Comparison of ENCODE assay signal across 20 cellular contexts in genomic region chr2:151855111-151855510, GRCh38. TPM values are rescaled to one million over a fixed set of nuclear protein-coding genes. Genes with fewer than 3 reads are reported as not detected.
DNase-seq lines count a peak whose midpoint lies in the region; ATAC-seq, FAIRE-seq and TF ChIP-seq lines count a peak whose summit lies in the region.
"Had no signal": no experiment of that assay in that cellular context is flagged by ENCODE, and none has a peak within 500 bp of the region (broad histone marks: within the 10 kb centered on the region; RNA-seq: fewer than 3 reads in every experiment).

No MANE protein-coding gene starts in this region.

- no peaks in the 10 kb centered on the region for H3K9me3 Mint-ChIP-seq in activated B cell treated with CpG ODN at 0.5 μM for 24 hours
- H3K9me3 Mint-ChIP-seq: CD8-positive, alpha-beta T cell; T-helper 1 cell treated with Interleukin-12 subunit alpha and Interleukin-12 subunit beta and Interleukin-4 antibody, amounts not matched to agents 30 μg/mL and 1 μg/mL, for 36 hours had no signal

- CTCF ChIA-PET in activated B cell treated with CpG ODN at 0.5 μM for 24 hours (lab: Charles Lee) = no interaction called here

- H3K27me3 Mint-ChIP-seq in activated B cell treated with CpG ODN at 0.5 μM for 24 hours = no peaks in the 10 kb centered on the region

- POLR2A ChIA-PET in activated B cell treated with CpG ODN at 0.5 μM for 24 hours (lab: Charles Lee) = interaction anchor here (0.7 to 1.1 kb wide), 3 partner anchors 14 to 84 kb away, joined by 3 to 6 read pairs (median 3); partner anchors contain the start of gene ARL5A

- DNase-seq in D721Med (ENCODE audit: insufficient read length, low spot score) (no peak), NOMO-1 treated with dmso at 0.1 percent for 144 hours (lab: John Stamatoyannopoulos, UW; ENCODE audit: unreplicated experiment) (peak; percentile 37), activated B cell treated with CpG ODN at 0.5 μM for 24 hours (no peak), GM19238 (ENCODE audit: insufficient read length, low spot score) (no peak), NCI-H1105 treated with DMSO at 0.1 percent for 48 hours (lab: John Stamatoyannopoulos, UW) (no peak)
- no peak for DNase-seq in activated CD4-positive, CD25-positive, alpha-beta regulatory T cell (lab: John Stamatoyannopoulos, UW)
- DNase-seq: CD8-positive, alpha-beta T cell; DMS79 treated with DMSO at 0.1 percent for 48 hours; GM23248; HCEC 1CT; KG1; NCI-H187; NCI-H345; NCI-H526 treated with DMSO at 0.1 percent for 48 hours; SHP77 had no signal

- TF ChIP-seq CTCF in D721Med (IDR thresholded peaks at IDR 0.05; ENCODE audit: insufficient read depth, missing control alignments) (no peak), activated B cell treated with CpG ODN at 0.5 μM for 24 hours (IDR thresholded peaks at IDR 0.05) (no peak)

- peak overlapping the region; percentile 60 for H3K4me3 Mint-ChIP-seq in activated B cell treated with CpG ODN at 0.5 μM for 24 hours
- H3K4me3 Mint-ChIP-seq: CD8-positive, alpha-beta T cell; T-helper 1 cell treated with Interleukin-12 subunit alpha and Interleukin-12 subunit beta and Interleukin-4 antibody, amounts not matched to agents 30 μg/mL and 1 μg/mL, for 36 hours had no signal

- H3K36me3 Mint-ChIP-seq in activated B cell treated with CpG ODN at 0.5 μM for 24 hours (ENCODE audit: low read depth) = no peaks in the 10 kb centered on the region
- H3K36me3 Mint-ChIP-seq: CD8-positive, alpha-beta T cell had no signal

- peak; percentile 55 for ATAC-seq in GM19351 (IDR thresholded peaks at IDR 0.05; ENCODE audit: unreplicated experiment)
- ATAC-seq in activated B cell treated with CpG ODN at 0.5 μM for 24 hours (ENCODE audit: low read depth) = no peak
- no peak for ATAC-seq in HG03108 (IDR thresholded peaks at IDR 0.05; ENCODE audit: unreplicated experiment)
- ATAC-seq: CD8-positive, alpha-beta T cell had no signal

- intact Hi-C loops in activated B cell treated with CpG ODN at 0.5 μM for 24 hours (cut with micrococcal nuclease) = loop anchor here (2.0 kb wide), 1 partner anchor 26 kb away; the partner anchor contains the start of gene ARL5A

- H3K27ac Mint-ChIP-seq in activated B cell treated with CpG ODN at 0.5 μM for 24 hours = peak overlapping the region; percentile 54
- H3K27ac Mint-ChIP-seq: CD8-positive, alpha-beta T cell; T-helper 1 cell treated with Interleukin-12 subunit alpha and Interleukin-12 subunit beta and Interleukin-4 antibody, amounts not matched to agents 30 μg/mL and 1 μg/mL, for 36 hours had no signal

- peaks cover 4% of the 10 kb centered on the region for H3K4me1 Mint-ChIP-seq in activated B cell treated with CpG ODN at 0.5 μM for 24 hours

- FAIRE-seq in D721Med (lab: Jason Lieb, UNC) = peak; percentile 16
- FAIRE-seq: G401.6, RCC 7860 had no signal

RNA-seq across cellular contexts. Expression of gene ARL5A, which starts 26.9 kb away (rescaled TPM):
- 51.0 and 53.2 TPM in 2 replicates for total RNA-seq in activated B cell treated with CpG ODN at 0.5 μM for 24 hours
